Comparison of ENCODE assay signal across 8 cellular contexts in genomic region chr7:102464577-102465280, GRCh38. TPM values are rescaled to one million over a fixed set of nuclear protein-coding genes. Genes with fewer than 3 reads are reported as not detected.
DNase-seq lines count a peak whose midpoint lies in the region; ATAC-seq, FAIRE-seq and TF ChIP-seq lines count a peak whose summit lies in the region.

ALKBH4 (minus strand) TSS chr7:102464863; CDS start chr7:102464836, 27 bp downstream.
LRWD1 (plus strand) TSS chr7:102464984; CDS start chr7:102465081, 97 bp downstream.

- DNase-seq in GM12864 (ENCODE audit: low read depth) (peak; percentile 83), NCI-H1092 treated with DMSO at 0.1 percent for 48 hours (lab: John Stamatoyannopoulos, UW) (peak; percentile 93), SKM-1 treated with dmso at 0.1 percent for 144 hours (lab: John Stamatoyannopoulos, UW; ENCODE audit: unreplicated experiment) (peak; percentile 88), Right ventricle myocardium inferior (ENCODE audit: missing footprints) (peak; percentile 99), pancreas (peak; percentile 91 to 98 (median 94)), tibial artery (peak; percentile 92 to 96)

- H3K4me1 ChIP-seq in pancreas (peaks cover 0 to 15% (median 11%) of the 10 kb centered on the region in 3 donors), tibial artery (peaks cover 0 to 31% (median 24%) of the 10 kb centered on the region in 4 donors)

- TF ChIP-seq CTCF in GM12864 (IDR thresholded peaks at IDR 0.05; ENCODE audit: low read depth, low read length, missing control alignments), result no peak
- no peak for TF ChIP-seq CTCF in pancreas (IDR thresholded peaks at IDR 0.05)
- no peak for TF ChIP-seq CTCF in tibial artery (IDR thresholded peaks at IDR 0.05)

- no peaks in the 10 kb centered on the region for H3K36me3 Mint-ChIP-seq in activated naive CD8-positive, alpha-beta T cell

- H3K36me3 ChIP-seq in pancreas (no peaks in the 10 kb centered on the region), tibial artery (peaks cover 0 to 22% (median 4%) of the 10 kb centered on the region in 3 donors)

- intact Hi-C loops in Right ventricle myocardium inferior (cut with DNase I), result loop anchor here (5.0 kb wide), 1 partner anchor 52 kb away; no protein-coding TSS in a partner anchor
- intact Hi-C loops in pancreas (cut with DNase I), result no loop called here
- intact Hi-C loops in tibial artery (cut with DNase I; ENCODE audit: low total_unique reads), result no loop called here

- H3K27me3 ChIP-seq in pancreas (no peaks in the 10 kb centered on the region), tibial artery (no peaks in the 10 kb centered on the region)

- peaks cover 25% of the 10 kb centered on the region for H3K4me1 Mint-ChIP-seq in activated naive CD8-positive, alpha-beta T cell (ENCODE audit: low read depth)

- ATAC-seq in HG02623 (IDR thresholded peaks at IDR 0.05; ENCODE audit: unreplicated experiment) (peak; percentile 92), Right ventricle myocardium inferior (peak; percentile 95), pancreas (peak; percentile 98 to 99 (median 98))

- peak within 1 kb of the TSS; percentile 84 for H3K27ac Mint-ChIP-seq in activated naive CD8-positive, alpha-beta T cell

- H3K9me3 ChIP-seq in pancreas (no peaks in the 10 kb centered on the region), tibial artery (no peaks in the 10 kb centered on the region)

- H3K27ac ChIP-seq in pancreas (peak within 1 kb of the TSS in 2 of 4 donors; percentile 38 to 71), tibial artery (peak within 1 kb of the TSS; percentile 77 to 85)

- WGBS in pancreas, 2 donors, result 0% methylated on average over 75 to 81 of the region's 81 CpGs

- no peaks in the 10 kb centered on the region for H3K9me3 Mint-ChIP-seq in activated naive CD8-positive, alpha-beta T cell (ENCODE audit: low read depth)

- FAIRE-seq in pancreas (lab: Jason Lieb, UNC), result no peak

- H3K4me3 Mint-ChIP-seq in activated naive CD8-positive, alpha-beta T cell, result peak within 1 kb of the TSS; percentile 94

- H3K4me3 ChIP-seq in GM12864 (ENCODE audit: low read depth, low read length), result peak within 1 kb of the TSS; percentile 95
- H3K4me3 ChIP-seq in pancreas, result peak within 1 kb of the TSS; percentile 91 to 100 (median 99)
- peak within 1 kb of the TSS; percentile 85 to 97 for H3K4me3 ChIP-seq in tibial artery

- no peaks in the 10 kb centered on the region for H3K27me3 Mint-ChIP-seq in activated naive CD8-positive, alpha-beta T cell

RNA-seq across cellular contexts. Expression of gene ALKBH4, which starts in this region (rescaled TPM):
- 5.8 TPM for total RNA-seq in Right ventricle myocardium inferior
- total RNA-seq in pancreas, result 1 to 10 TPM; 3.5 to 6.9 (median 5.3) TPM
- polyA plus RNA-seq in pancreas, result 1 to 10 TPM; 7.3 to 9.3 TPM

RNA-seq across cellular contexts. Expression of gene LRWD1, which starts in this region (rescaled TPM):
- total RNA-seq in Right ventricle myocardium inferior (10.0 TPM), pancreas (1 to 10 TPM; 5.1 to 9.3 (median 7.6) TPM)
- 10 to 100 TPM; 12.3 to 18.4 TPM for polyA plus RNA-seq in pancreas
